12 cellular contexts compared by ENCODE assay signal in the genomic region with DNA sequence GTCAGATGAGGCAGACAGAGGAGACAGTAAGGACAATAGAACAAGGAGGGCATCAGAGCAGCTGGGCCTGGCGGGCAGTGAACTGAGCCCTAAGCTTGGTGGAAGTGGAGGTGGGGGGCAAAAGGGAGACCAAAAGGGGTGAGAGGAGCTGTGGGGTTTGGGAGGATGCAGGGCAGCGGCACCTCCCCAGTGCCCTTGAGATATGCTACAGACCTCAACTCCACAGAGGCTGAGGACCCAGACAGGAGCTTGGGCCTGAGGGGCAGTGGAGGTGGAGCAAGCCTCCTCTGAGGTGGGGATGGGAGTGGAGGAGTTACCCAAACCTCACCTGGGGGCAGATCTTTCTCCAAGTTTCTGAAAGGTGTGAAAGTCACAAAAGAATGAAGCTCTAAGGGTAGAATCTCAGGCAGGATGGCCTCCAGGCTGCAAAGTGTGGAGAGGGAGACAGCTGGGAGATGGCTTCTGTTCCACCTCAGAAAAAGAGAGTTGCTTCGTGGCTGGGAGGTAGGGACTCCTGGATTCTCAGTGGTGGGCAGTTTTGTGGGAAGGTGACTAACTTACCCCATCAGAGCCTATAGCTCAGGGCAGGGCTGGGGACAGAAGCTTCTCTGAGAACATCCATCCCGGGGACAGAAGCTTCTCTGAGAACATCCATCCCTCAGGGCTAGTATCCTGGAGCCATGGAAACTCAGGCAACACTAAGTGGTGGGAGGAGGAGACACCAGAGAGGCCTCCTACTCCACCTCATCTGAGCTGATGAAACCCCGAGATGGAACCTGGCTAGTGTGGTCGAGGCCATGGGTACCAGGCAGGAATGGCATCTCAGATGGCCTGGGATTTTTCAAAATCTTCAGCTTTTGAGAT. TPM values are rescaled to one million over a fixed set of nuclear protein-coding genes. Genes with fewer than 3 reads are reported as not detected.
DNase-seq lines count a peak whose midpoint lies in the region; ATAC-seq and TF ChIP-seq lines count a peak whose summit lies in the region.
"Had no signal": no experiment of that assay in that cellular context is flagged by ENCODE, and none has a peak within 500 bp of the region (broad histone marks: within the 10 kb centered on the region; RNA-seq: fewer than 3 reads in every experiment).

No MANE protein-coding gene starts in this region.

- no peaks in the 10 kb centered on the region for H3K9me3 Mint-ChIP-seq in immature natural killer cell

- peak overlapping the region; percentile 11 to 95 (median 65) for H3K4me3 Mint-ChIP-seq in immature natural killer cell

- peaks cover 22 to 23% of the 10 kb centered on the region in 2 donors for H3K4me1 Mint-ChIP-seq in immature natural killer cell

- peaks cover 3 to 17% (median 9%) of the 10 kb centered on the region in 3 donors for H3K27me3 Mint-ChIP-seq in immature natural killer cell (ENCODE audit: low read depth in 3 of 3)

- H3K36me3 ChIP-seq in upper lobe of right lung (no peaks in the 10 kb centered on the region), Peyer's patch (no peaks in the 10 kb centered on the region), lower lobe of right lung (no peaks in the 10 kb centered on the region)

- H3K4me3 ChIP-seq in upper lobe of right lung (peak overlapping the region; percentile 99), Peyer's patch (no peak overlapping the region), lower lobe of right lung (no peak overlapping the region)

- H3K27ac ChIP-seq in VCaP (peak overlapping the region; percentile 99; the same call in 1 of the 2 replicates), upper lobe of right lung (no peak overlapping the region), Peyer's patch (no peak overlapping the region), lower lobe of right lung (no peak overlapping the region)
- H3K27ac ChIP-seq: HL-60, SK-N-MC had no signal

- no peaks in the 10 kb centered on the region for H3K9me3 ChIP-seq in upper lobe of right lung
- no peaks in the 10 kb centered on the region for H3K9me3 ChIP-seq in Peyer's patch
- no peaks in the 10 kb centered on the region for H3K9me3 ChIP-seq in lower lobe of right lung

- peak overlapping the region; percentile 56 to 86 (median 76) for H3K27ac Mint-ChIP-seq in immature natural killer cell

- no peaks in the 10 kb centered on the region for H3K36me3 Mint-ChIP-seq in immature natural killer cell

- TF ChIP-seq POLR2A in Peyer's patch (IDR thresholded peaks at IDR 0.05) = no peak

- H3K27me3 ChIP-seq in upper lobe of right lung = no peaks in the 10 kb centered on the region
- no peaks in the 10 kb centered on the region for H3K27me3 ChIP-seq in Peyer's patch
- H3K27me3 ChIP-seq in lower lobe of right lung (ENCODE audit: low read depth) = no peaks in the 10 kb centered on the region

- no peak for TF ChIP-seq CTCF in VCaP (conservative IDR thresholded peaks at IDR 0.05)
- TF ChIP-seq CTCF in upper lobe of right lung (IDR thresholded peaks at IDR 0.05) = no peak
- no peak for TF ChIP-seq CTCF in Peyer's patch (IDR thresholded peaks at IDR 0.05)
- TF ChIP-seq CTCF in lower lobe of right lung (IDR thresholded peaks at IDR 0.05) = no peak

- peaks cover 18% of the 10 kb centered on the region for H3K4me1 ChIP-seq in upper lobe of right lung
- peaks cover 0 to 19% (median 9%) of the 10 kb centered on the region in 4 donors for H3K4me1 ChIP-seq in Peyer's patch
- peaks cover 26% of the 10 kb centered on the region for H3K4me1 ChIP-seq in lower lobe of right lung

- intact Hi-C loops in Right ventricle myocardium inferior (cut with DNase I) (loop anchor here (10.0 kb wide), 1 partner anchor 179 kb away; the partner anchor contains the start of gene SEMA7A), left cardiac atrium (cut with DNase I) (loop anchor here (5.0 to 10.0 kb wide), 2 partner anchors 71 to 149 kb away; partner anchors contain the start of genes ARID3B (in 1 of the 2) and UBL7 (in 1 of the 2)), upper lobe of right lung (cut with DNase I) (no loop called here), lower lobe of right lung (cut with DNase I) (no loop called here)

- peak; percentile 9 for DNase-seq in Right ventricle myocardium inferior (ENCODE audit: missing footprints)
- no peak for DNase-seq in left cardiac atrium
- no peak for DNase-seq in immature natural killer cell
- no peak for DNase-seq in upper lobe of right lung
- no peak for DNase-seq in Peyer's patch
- DNase-seq in NCI-H2227 (lab: John Stamatoyannopoulos, UW; ENCODE audit: unreplicated experiment) = no peak
- DNase-seq in lower lobe of right lung = no peak
- DNase-seq: NCI-H1092 treated with DMSO at 0.1 percent for 48 hours, NCI-H748 treated with DMSO at 0.1 percent for 48 hours had no signal

- ATAC-seq in Right ventricle myocardium inferior (no peak), left cardiac atrium (no peak), upper lobe of right lung (no peak), lower lobe of right lung (no peak)

RNA-seq across cellular contexts. Expression of gene CLK3, which starts 2.3 kb away (rescaled TPM):
- total RNA-seq in Right ventricle myocardium inferior (47.3 TPM), left cardiac atrium (10 to 100 TPM; 44.2 to 44.3 TPM), upper lobe of right lung (72.9 TPM), Peyer's patch (100 to 1,000 TPM; 123 to 361 (median 213) TPM), lower lobe of right lung (75.5 TPM)
- polyA plus RNA-seq in immature natural killer cell = 10 to 100 TPM; 32.4 to 82.1 (median 68.2) TPM

Comparison
In these comparisons a context has a peak if more than half of its experiments do, and no peak if none do; other contexts are left out.
1. intact Hi-C loops: an anchor here in Right ventricle myocardium inferior (10.0 kb wide) and left cardiac atrium (5.0 to 10.0 kb wide); none called in upper lobe of right lung and lower lobe of right lung.